12 cellular contexts compared by ENCODE assay signal in the genomic region with DNA sequence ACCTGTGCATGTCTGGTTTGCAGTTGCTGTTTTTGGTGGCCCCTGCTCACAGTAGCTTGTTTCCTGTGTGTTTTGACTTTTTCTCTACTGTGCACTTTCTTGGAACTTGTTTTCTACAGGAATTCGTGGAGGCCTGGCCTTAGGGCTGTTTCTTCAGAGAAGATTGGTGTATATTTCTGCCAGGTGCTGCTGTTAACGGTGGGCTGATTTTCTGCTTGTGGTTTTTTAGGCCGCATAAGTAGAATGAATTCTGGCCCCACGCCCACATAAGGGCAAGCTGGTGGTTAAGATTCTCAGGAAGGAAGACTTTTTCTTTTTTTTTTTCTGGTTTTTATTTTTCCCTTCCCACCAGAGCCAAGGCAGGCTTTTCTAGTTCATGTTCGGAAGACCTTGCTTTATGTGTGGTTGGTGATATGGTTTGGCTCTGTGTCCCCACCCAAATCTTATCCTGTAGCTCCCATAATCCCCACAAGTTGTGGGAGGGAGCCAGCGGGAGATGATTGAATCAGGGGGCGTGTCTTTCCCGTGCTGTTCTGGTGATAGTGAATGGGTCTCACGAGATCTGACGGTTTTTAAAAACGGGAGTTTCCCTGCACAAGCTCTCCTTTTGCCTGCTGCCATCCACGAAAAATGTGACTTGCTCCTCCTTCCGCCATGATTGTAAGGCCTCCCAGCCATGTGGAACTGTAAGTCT.
DNase-seq lines count a peak whose midpoint lies in the region; ATAC-seq lines count a peak whose summit lies in the region.
"Had no signal": no experiment of that assay in that cellular context is flagged by ENCODE, and none has a peak within 500 bp of the region (broad histone marks: within the 10 kb centered on the region; RNA-seq: fewer than 3 reads in every experiment).

No MANE protein-coding gene starts in this region.

- H3K27ac Mint-ChIP-seq in activated naive CD4-positive, alpha-beta T cell treated with anti-CD3 and anti-CD28 coated beads for 36 hours = peak overlapping the region; percentile 37
- peak overlapping the region; percentile 57 to 85 for H3K27ac Mint-ChIP-seq in activated naive CD4-positive, alpha-beta T cell treated with anti-CD3 and anti-CD28 coated beads, Interleukin-2, amount 50 U/mL, for 72 hours
- H3K27ac Mint-ChIP-seq in stimulated activated effector memory CD8-positive, alpha-beta T cell treated with anti-CD3 and anti-CD28 coated beads, Interleukin-12 subunit alpha, Interleukin-12 subunit beta, amount 100 ng/mL, for 72 hours = peak overlapping the region; percentile 32

- peak; percentile 20 for DNase-seq in activated naive CD4-positive, alpha-beta T cell treated with anti-CD3 and anti-CD28 coated beads for 36 hours
- DNase-seq in activated naive CD4-positive, alpha-beta T cell (lab: John Stamatoyannopoulos, UW) = no peak
- DNase-seq in NCI-H2171 (lab: John Stamatoyannopoulos, UW) (peak; percentile 31), GM03348 (ENCODE audit: low spot score) (no peak), HT-29 (ENCODE audit: low spot score) (no peak), cerebellar cortex (ENCODE audit: low spot score) (no peak)
- peak in 1 of 2 donors; percentile 9 for DNase-seq in activated naive CD4-positive, alpha-beta T cell treated with anti-CD3 and anti-CD28 coated beads, Interleukin-2, amount 50 U/mL, for 72 hours (ENCODE audit: low spot score in 2 of 2)
- DNase-seq in stimulated activated effector memory CD8-positive, alpha-beta T cell treated with anti-CD3 and anti-CD28 coated beads, Interleukin-12 subunit alpha, Interleukin-12 subunit beta, amount 100 ng/mL, for 72 hours (ENCODE audit: low spot score in 2 of 2) = no peak
- DNase-seq: heart left ventricle, left ventricle myocardium superior, MV-4-11, NCI-H510A had no signal

- H3K9me3 Mint-ChIP-seq in activated naive CD4-positive, alpha-beta T cell treated with anti-CD3 and anti-CD28 coated beads for 36 hours = peaks cover 6% of the 10 kb centered on the region
- peaks cover 7 to 24% of the 10 kb centered on the region in 2 donors for H3K9me3 Mint-ChIP-seq in activated naive CD4-positive, alpha-beta T cell treated with anti-CD3 and anti-CD28 coated beads, Interleukin-2, amount 50 U/mL, for 72 hours
- H3K9me3 Mint-ChIP-seq in stimulated activated effector memory CD8-positive, alpha-beta T cell treated with anti-CD3 and anti-CD28 coated beads, Interleukin-12 subunit alpha, Interleukin-12 subunit beta, amount 100 ng/mL, for 72 hours = peaks cover 9% of the 10 kb centered on the region

- H3K27me3 Mint-ChIP-seq in activated naive CD4-positive, alpha-beta T cell treated with anti-CD3 and anti-CD28 coated beads for 36 hours (ENCODE audit: low read depth) = no peaks in the 10 kb centered on the region

- peaks cover 39% of the 10 kb centered on the region for H3K4me1 Mint-ChIP-seq in activated naive CD4-positive, alpha-beta T cell treated with anti-CD3 and anti-CD28 coated beads for 36 hours (ENCODE audit: low read depth)
- peaks cover 30% of the 10 kb centered on the region for H3K4me1 Mint-ChIP-seq in stimulated activated effector memory CD8-positive, alpha-beta T cell treated with anti-CD3 and anti-CD28 coated beads, Interleukin-12 subunit alpha, Interleukin-12 subunit beta, amount 100 ng/mL, for 72 hours

- peaks cover 2% of the 10 kb centered on the region for H3K36me3 Mint-ChIP-seq in activated naive CD4-positive, alpha-beta T cell treated with anti-CD3 and anti-CD28 coated beads for 36 hours (ENCODE audit: low read depth)
- H3K36me3 Mint-ChIP-seq in activated naive CD4-positive, alpha-beta T cell treated with anti-CD3 and anti-CD28 coated beads, Interleukin-2, amount 50 U/mL, for 72 hours = peaks cover 0 to 32% of the 10 kb centered on the region in 2 donors
- H3K36me3 Mint-ChIP-seq in stimulated activated effector memory CD8-positive, alpha-beta T cell treated with anti-CD3 and anti-CD28 coated beads, Interleukin-12 subunit alpha, Interleukin-12 subunit beta, amount 100 ng/mL, for 72 hours = no peaks in the 10 kb centered on the region

- intact Hi-C loops in activated naive CD4-positive, alpha-beta T cell treated with anti-CD3 and anti-CD28 coated beads for 36 hours (cut with micrococcal nuclease) = loop anchor here (5.0 kb wide), 1 partner anchor 410 kb away; no protein-coding TSS in a partner anchor

- peak in 1 of 2 donors; percentile 77 for ATAC-seq in activated naive CD4-positive, alpha-beta T cell treated with anti-CD3 and anti-CD28 coated beads, Interleukin-2, amount 50 U/mL, for 72 hours
- ATAC-seq in stimulated activated effector memory CD8-positive, alpha-beta T cell treated with anti-CD3 and anti-CD28 coated beads, Interleukin-12 subunit alpha, Interleukin-12 subunit beta, amount 100 ng/mL, for 72 hours = peak; percentile 44
- ATAC-seq: heart left ventricle, left ventricle myocardium superior had no signal

- CTCF ChIA-PET in activated naive CD4-positive, alpha-beta T cell treated with anti-CD3 and anti-CD28 coated beads for 36 hours (lab: Charles Lee) = interaction anchor here (0.6 kb wide), 1 partner anchor 44 kb away, joined by 5 read pairs; no protein-coding TSS in a partner anchor

- H3K4me3 Mint-ChIP-seq in activated naive CD4-positive, alpha-beta T cell treated with anti-CD3 and anti-CD28 coated beads for 36 hours = no peak overlapping the region
- peak overlapping the region; percentile 22 for H3K4me3 Mint-ChIP-seq in stimulated activated effector memory CD8-positive, alpha-beta T cell treated with anti-CD3 and anti-CD28 coated beads, Interleukin-12 subunit alpha, Interleukin-12 subunit beta, amount 100 ng/mL, for 72 hours

Comparison
In these comparisons a context has a peak if more than half of its experiments do, and no peak if none do; other contexts are left out.
1. DNase-seq: peak in activated naive CD4-positive, alpha-beta T cell treated with anti-CD3 and anti-CD28 coated beads for 36 hours (single experiment) and NCI-H2171 (single experiment); none in activated naive CD4-positive, alpha-beta T cell (0 of 4), stimulated activated effector memory CD8-positive, alpha-beta T cell treated with anti-CD3 and anti-CD28 coated beads, Interleukin-12 subunit alpha, Interleukin-12 subunit beta, amount 100 ng/mL, for 72 hours (0 of 2), GM03348 (single experiment), HT-29 (single experiment) and cerebellar cortex (single experiment).
2. Peak in every context shown above with its lines, with median percentiles within 50 percentile points of each other: H3K27ac Mint-ChIP-seq.